8 cellular contexts compared by ENCODE assay signal in genomic region chr5:149564542-149565140, GRCh38. TPM values are rescaled to one million over a fixed set of nuclear protein-coding genes. Genes with fewer than 3 reads are reported as not detected.
A peak's percentile ranks its signal among the peaks of the same experiment; 100 is the strongest.
DNase-seq lines count a peak whose midpoint lies in the region; ATAC-seq, FAIRE-seq and TF ChIP-seq lines count a peak whose summit lies in the region.
"Not testable (repeated sequence)": the region's sequence is repeated elsewhere in the genome, so short reads cannot be mapped to it uniquely, and the experiment has no call there.

No MANE protein-coding gene starts in this region.

- not testable (repeated sequence) for TF ChIP-seq EP300 in K562 (IDR thresholded peaks at IDR 0.05; ENCODE audit: low read length)

- POLR2A ChIA-PET in BJ (lab: Charles Lee) = not testable (repeated sequence)
- POLR2A ChIA-PET in K562 (lab: Yijun Ruan, JAX) = interaction anchor here (0.9 to 1.0 kb wide), 2 partner anchors 12 to 209 kb away, joined by 3 to 4 read pairs; no protein-coding TSS in a partner anchor

- intact Hi-C loops in K562 (cut with micrococcal nuclease) = loop anchor here (1.0 to 5.0 kb wide), 7 partner anchors 54 to 832 kb away; partner anchors contain the start of gene ABLIM3

- BruUV-seq in K562 (replicated peaks; lab: Mats Ljungman, UMichigan) = not testable (repeated sequence)

- H3K4me2 ChIP-seq in K562 (ENCODE audit: insufficient read depth, low read length) = not testable (repeated sequence)

- FAIRE-seq in K562 (lab: Jason Lieb, UNC) = peak; percentile 94

- in situ Hi-C loops in K562 (cut with MboI) = loop anchor here (25.0 kb wide), 1 partner anchor 427 kb away; the partner anchor contains the start of gene ABLIM3

- not testable (repeated sequence) for H3K27me3 ChIP-seq in BJ (ENCODE audit: control insufficient read depth, insufficient read depth, low read length); RWPE2 (ENCODE audit: insufficient read depth, poor library complexity, severe bottlenecking); K562 (ENCODE audit: control insufficient read depth in 2 of 2, insufficient read depth in 2 of 2, low read length in 2 of 2); right atrium auricular region

- not testable (repeated sequence) for H3K4me3 ChIP-seq in BJ (ENCODE audit: low read depth, low read length); RWPE2 (ENCODE audit: severe bottlenecking); K562; right atrium auricular region

- not testable (repeated sequence) for H3K36me3 ChIP-seq in BJ (ENCODE audit: control insufficient read depth, insufficient read depth, low read length); RWPE2 (ENCODE audit: low read depth); K562 (ENCODE audit: control insufficient read depth, insufficient read depth, low read length); right atrium auricular region

- not testable (repeated sequence) for TF ChIP-seq POLR2A in K562 (conservative IDR thresholded peaks at IDR 0.05)

- H3K27ac ChIP-seq in RWPE2 (ENCODE audit: poor library complexity, severe bottlenecking) (peak overlapping the region; percentile 98), right atrium auricular region (peak overlapping the region; percentile 61 to 90)
- H3K27ac ChIP-seq in K562 (ENCODE audit: extremely low read depth, low read depth, low read length) = not testable (repeated sequence)

- DNase-seq in BJ (ENCODE audit: low read depth); RWPE2 (ENCODE audit: low spot score); right atrium auricular region (ENCODE audit: low spot score): not testable (repeated sequence)
- peak; percentile 34 for DNase-seq in NCI-H1092 (lab: John Stamatoyannopoulos, UW)
- DNase-seq in K562 (ENCODE audit: extremely low read depth in 1 of 4, low spot score in 3 of 4) = peak; percentile 25 to 75 (median 47)
- peak; percentile 66 for DNase-seq in pulmonary artery endothelial cell (ENCODE audit: low read depth, low spot score)

- not testable (repeated sequence) for H3K9me3 ChIP-seq in RWPE2 (ENCODE audit: severe bottlenecking); K562 (replicated peaks; ENCODE audit: control insufficient read depth, insufficient read depth, low read depth, low read length); right atrium auricular region

- H4K20me1 ChIP-seq in K562 (replicated peaks; ENCODE audit: control insufficient read depth, insufficient read depth, low read length) = not testable (repeated sequence)

- H3K9ac ChIP-seq in K562 (ENCODE audit: insufficient read depth in 1 of 2, low read depth in 2 of 2, low read length in 2 of 2) = not testable (repeated sequence)

- CTCF ChIA-PET in BJ (lab: Yijun Ruan, JAX) = interaction anchor here (0.7 to 5.3 kb wide), 20 partner anchors 11 to 249 kb away, joined by 3 to 71 read pairs (median 4); partner anchors contain the start of genes CSNK1A1 and PCYOX1L
- CTCF ChIA-PET in K562 (lab: Yijun Ruan, JAX; ENCODE audit: low intra/inter-chr PET ratio) = interaction anchor here (0.6 to 2.8 kb wide), 9 partner anchors 116 to 259 kb away, joined by 3 to 14 read pairs (median 5); no protein-coding TSS in a partner anchor

- peak; percentile 85 for ATAC-seq in GM18873 (IDR thresholded peaks at IDR 0.05; ENCODE audit: low FRiP score, unreplicated experiment)
- peak; percentile 85 for ATAC-seq in HG02938 (IDR thresholded peaks at IDR 0.05; ENCODE audit: unreplicated experiment)
- ATAC-seq in RWPE2 (ENCODE audit: low read depth) = peak; percentile 59
- peak; percentile 95 for ATAC-seq in K562

- TF ChIP-seq CTCF in BJ (IDR thresholded peaks at IDR 0.05; ENCODE audit: insufficient read depth, low read depth, low read length) = peak; percentile 42
- TF ChIP-seq CTCF in RWPE2 (IDR thresholded peaks at IDR 0.05; ENCODE audit: poor library complexity, severe bottlenecking) = peak; percentile 87
- TF ChIP-seq CTCF in K562 (IDR thresholded peaks at IDR 0.05 in 2 of 3, conservative IDR thresholded peaks at IDR 0.05 in 1 of 3; ENCODE audit: insufficient read depth in 2 of 3, low read depth in 1 of 3, low read length in 3 of 3) = peak; percentile 58 to 75 (median 69)
- peak; percentile 38 to 75 for TF ChIP-seq CTCF in right atrium auricular region (IDR thresholded peaks at IDR 0.05)

- peaks cover 49% of the 10 kb centered on the region for H3K4me1 ChIP-seq in RWPE2 (ENCODE audit: insufficient read depth, poor library complexity, severe bottlenecking)
- H3K4me1 ChIP-seq in K562 (replicated peaks in 1 of 2; ENCODE audit: control insufficient read depth in 2 of 2, insufficient read depth in 2 of 2, low read length in 2 of 2) = peaks cover 8 to 24% of the 10 kb centered on the region in 2 experiments; a peak in 4 of 5 replicates
- peaks cover 0 to 37% of the 10 kb centered on the region in 2 donors for H3K4me1 ChIP-seq in right atrium auricular region

- peak; percentile 83 to 93 for TF ChIP-seq RAD21 in K562 (CRISPR knock-in tag; conservative IDR thresholded peaks at IDR 0.05 in 1 of 2, IDR thresholded peaks at IDR 0.05 in 1 of 2)

- 0 out of 2 replicates have a peak overlapping the region, but pooled peaks have one; percentile 0 for H2AFZ ChIP-seq in K562 (ENCODE audit: low read depth, low read length)

- not testable (repeated sequence) for H3K9me1 ChIP-seq in K562 (ENCODE audit: control insufficient read depth, insufficient read depth, low read length)

- 67% methylated on average over 15 of the region's 15 CpGs for WGBS in K562 (ENCODE audit: insufficient coverage, low coverage, missing lambda C conversion rate)

- not testable (repeated sequence) for H3K79me2 ChIP-seq in K562 (ENCODE audit: control insufficient read depth, insufficient read depth, low read length)

RNA-seq across cellular contexts. Expression of gene CSNK1A1, which starts 13.4 kb away (rescaled TPM):
- polyA plus RNA-seq in BJ (2011; rRNA removed) = 171 and 268 TPM in 2 replicates
- 291 and 366 TPM in 2 replicates for polyA minus RNA-seq in BJ (2011; rRNA and poly(A)+ RNA removed)
- 130 and 191 TPM in 2 replicates for total RNA-seq in K562 (2011; cell fraction: chromatin; rRNA removed; ENCODE audit: low replicate concordance)
- 70.5 and 71.3 TPM in 2 replicates for total RNA-seq in K562 (2011; cell fraction: nucleolus; rRNA removed)
- 97.4 and 136 TPM in 2 replicates for total RNA-seq in K562 (2011; cell fraction: nucleoplasm; rRNA removed)
- total RNA-seq in K562 (2014; rRNA removed) = 196 TPM in 2 replicates
- total RNA-seq in K562 (2014; rRNA removed; fragmentation: Illumina TruSeq; extraction: Trizol) = 192 and 220 TPM in 2 replicates
- 141 and 154 TPM in 2 replicates for total RNA-seq in K562 (2015; rRNA removed; fragmentation: Illumina TruSeq; extraction: Trizol)
- total RNA-seq in K562 (2021) = 186 and 196 TPM in 2 replicates
- polyA plus RNA-seq in K562 (2011; rRNA removed) = 138 and 185 TPM in 2 replicates
- polyA plus RNA-seq in K562 (2011; cell fraction: cytosol; rRNA removed) = 64.6 and 80.0 TPM in 2 replicates
- polyA plus RNA-seq in K562 (2011; cell fraction: nucleus; rRNA removed) = 60.4 and 64.4 TPM in 2 replicates
- polyA plus RNA-seq in K562 (2012) = 86.1 and 129 TPM in 2 replicates
- polyA plus RNA-seq in K562 (2014; fragmentation: Illumina TruSeq; extraction: Trizol) = 120 and 133 TPM in 2 replicates
- polyA plus RNA-seq in K562 (2014; fragmentation: Nextera tagmentation; extraction: Ambion mirVana) = 10 to 100 TPM; 49.1 to 63.3 TPM
- polyA plus RNA-seq in K562 (2014; rRNA removed) = 116 and 117 TPM in 2 replicates
- polyA minus RNA-seq in K562 (2011; rRNA and poly(A)+ RNA removed) = 262 and 295 TPM in 2 replicates
- 105 and 106 TPM in 2 replicates for polyA minus RNA-seq in K562 (2011; cell fraction: cytosol; rRNA and poly(A)+ RNA removed)
- polyA minus RNA-seq in K562 (2011; cell fraction: nucleus; rRNA and poly(A)+ RNA removed) = 88.7 and 149 TPM in 2 replicates
- total RNA-seq in right atrium auricular region = 100 to 1,000 TPM; 171 to 192 TPM
- total RNA-seq in pulmonary artery endothelial cell = 454 and 486 TPM in 2 replicates

RNA-seq across cellular contexts. Expression of gene ARHGEF37, which starts 16.7 kb away (rescaled TPM):
- polyA plus RNA-seq in BJ (2011; rRNA removed) (0.42 and 0.92 TPM in 2 replicates), K562 (2011; rRNA removed) (0.04 TPM in 2 replicates), K562 (2014; fragmentation: Illumina TruSeq; extraction: Trizol) (0.04 TPM in 1 of 2 replicates, not detected in the other), K562 (2014; fragmentation: Nextera tagmentation; extraction: Ambion mirVana) (under 1 TPM; 0.17 to 0.25 TPM), K562 (2014; rRNA removed) (0.01 TPM in 1 of 2 replicates, not detected in the other)
- polyA minus RNA-seq in BJ (2011; rRNA and poly(A)+ RNA removed) = 0.31 and 0.38 TPM in 2 replicates
- total RNA-seq in K562 (2011; cell fraction: chromatin; rRNA removed; ENCODE audit: low replicate concordance) = 0.11 TPM in 1 of 2 replicates, not detected in the other
- not detected in 2 replicates for total RNA-seq in K562 (2011; cell fraction: nucleolus; rRNA removed)
- 0.15 TPM in 1 of 2 replicates, not detected in the other for total RNA-seq in K562 (2011; cell fraction: nucleoplasm; rRNA removed)
- total RNA-seq in K562 (2014; rRNA removed) (0.05 TPM in 1 of 2 replicates, not detected in the other), K562 (2014; rRNA removed; fragmentation: Illumina TruSeq; extraction: Trizol) (0.04 and 0.06 TPM in 2 replicates), K562 (2015; rRNA removed; fragmentation: Illumina TruSeq; extraction: Trizol) (0.14 TPM in 1 of 2 replicates, not detected in the other), K562 (2021) (0.27 and 0.51 TPM in 2 replicates), right atrium auricular region (10 to 100 TPM; 11.0 to 13.7 TPM), pulmonary artery endothelial cell (7.3 and 9.2 TPM in 2 replicates)
- 0.01 TPM in 2 replicates for polyA plus RNA-seq in K562 (2011; cell fraction: cytosol; rRNA removed)
- 0.09 TPM in 1 of 2 replicates, not detected in the other for polyA plus RNA-seq in K562 (2011; cell fraction: nucleus; rRNA removed)
- 0.05 and 0.21 TPM in 2 replicates for polyA plus RNA-seq in K562 (2012)
- polyA minus RNA-seq in K562 (2011; rRNA and poly(A)+ RNA removed) = not detected in 2 replicates
- 2.0 TPM in 1 of 2 replicates, not detected in the other for polyA minus RNA-seq in K562 (2011; cell fraction: cytosol; rRNA and poly(A)+ RNA removed)
- 0.13 TPM in 1 of 2 replicates, not detected in the other for polyA minus RNA-seq in K562 (2011; cell fraction: nucleus; rRNA and poly(A)+ RNA removed)
